ENCODE assay signal across 14 cellular contexts in genomic region chr3:173890091-173890490, GRCh38.
DNase-seq lines count a peak whose midpoint lies in the region; ATAC-seq and TF ChIP-seq lines count a peak whose summit lies in the region.
"Had no signal": no experiment of that assay in that cellular context is flagged by ENCODE, and none has a peak within 500 bp of the region (broad histone marks: within the 10 kb centered on the region; RNA-seq: fewer than 3 reads in every experiment).

No MANE protein-coding gene starts in this region.

- H4K20me1 ChIP-seq in GM23248 (ENCODE audit: insufficient read depth) = no peaks in the 10 kb centered on the region
- no peaks in the 10 kb centered on the region for H4K20me1 ChIP-seq in PC-3 (ENCODE audit: low read length)
- H4K20me1 ChIP-seq in osteoblast (ENCODE audit: insufficient read depth, low read length) = no peaks in the 10 kb centered on the region
- H4K20me1 ChIP-seq: BLaER1 treated with 17β-estradiol and CSF1 and Interleukin-3, amounts not matched to agents 10 nM and 100 nM had no signal

- H3K36me3 ChIP-seq in GM23248 (ENCODE audit: low read depth) = no peaks in the 10 kb centered on the region
- no peaks in the 10 kb centered on the region for H3K36me3 ChIP-seq in PC-3 (ENCODE audit: low read depth, low read length)
- no peaks in the 10 kb centered on the region for H3K36me3 ChIP-seq in osteoblast (ENCODE audit: insufficient read depth, low read length)
- no peaks in the 10 kb centered on the region for H3K36me3 ChIP-seq in left lung
- H3K36me3 ChIP-seq: BLaER1 treated with 17β-estradiol and CSF1 and Interleukin-3, amounts not matched to agents 10 nM and 100 nM; HAP-1 had no signal

- no peak overlapping the region for H2AFZ ChIP-seq in GM23248
- H2AFZ ChIP-seq in PC-3 (ENCODE audit: low read length) = no peak overlapping the region; the same call in 1 of the 2 replicates
- H2AFZ ChIP-seq in osteoblast (ENCODE audit: low read length) = no peak overlapping the region

- H3K9ac ChIP-seq in GM23248 (no peak overlapping the region), PC-3 (ENCODE audit: low read length) (no peak overlapping the region)
- H3K9ac ChIP-seq: BLaER1 treated with 17β-estradiol and CSF1 and Interleukin-3, amounts not matched to agents 10 nM and 100 nM had no signal

- H3K9me3 ChIP-seq in GM23248 (ENCODE audit: low read depth) (no peaks in the 10 kb centered on the region), PC-3 (ENCODE audit: low read length) (no peaks in the 10 kb centered on the region), osteoblast (ENCODE audit: low read depth, low read length) (no peaks in the 10 kb centered on the region), left lung (no peaks in the 10 kb centered on the region)
- H3K9me3 ChIP-seq: BLaER1 treated with 17β-estradiol and CSF1 and Interleukin-3, amounts not matched to agents 10 nM and 100 nM; HAP-1 had no signal

- TF ChIP-seq CTCF in PC-3 (conservative IDR thresholded peaks at IDR 0.05; ENCODE audit: low read depth, low read length) (no peak), osteoblast (IDR thresholded peaks at IDR 0.05; ENCODE audit: extremely low read depth, low read depth, low read length) (no peak), left lung (IDR thresholded peaks at IDR 0.05) (no peak), lower leg skin (IDR thresholded peaks at IDR 0.05) (no peak)

- H3K9me2 ChIP-seq in GM23248 (ENCODE audit: insufficient read depth) (no peaks in the 10 kb centered on the region), PC-3 (replicated peaks; ENCODE audit: low read length) (no peaks in the 10 kb centered on the region)

- intact Hi-C loops in PC-3 (cut with micrococcal nuclease) = no loop called here
- intact Hi-C loops in left lung (cut with DNase I) = no loop called here
- intact Hi-C loops in lower leg skin (cut with DNase I; ENCODE audit: low total_unique reads) = no loop called here

- H3K4me1 ChIP-seq in GM23248 (ENCODE audit: insufficient read depth) = peaks cover 46% of the 10 kb centered on the region
- H3K4me1 ChIP-seq in PC-3 (ENCODE audit: insufficient read depth, low read length) = peaks cover 42% of the 10 kb centered on the region
- H3K4me1 ChIP-seq in osteoblast (ENCODE audit: insufficient read depth, low read length) = peaks cover 27% of the 10 kb centered on the region
- no peaks in the 10 kb centered on the region for H3K4me1 ChIP-seq in left lung
- H3K4me1 ChIP-seq: HAP-1 had no signal

- H3K79me2 ChIP-seq in GM23248 (ENCODE audit: insufficient read depth) (no peaks in the 10 kb centered on the region), PC-3 (ENCODE audit: low read length) (no peaks in the 10 kb centered on the region), osteoblast (ENCODE audit: insufficient read depth, low read length) (no peaks in the 10 kb centered on the region)

- no peak for ATAC-seq in PC-3
- no peak for ATAC-seq in left lung
- ATAC-seq: CD8-positive, alpha-beta T cell had no signal

- in situ Hi-C loops in GM23248 (cut with MboI) = no loop called here

- WGBS in GM23248 (ENCODE audit: low coverage in 1 of 2, low lambda C conversion rate in 2 of 2, missing lambda C conversion rate in 2 of 2), 2 experiments = 79 to 84% methylated on average over 4 of the region's 4 CpGs
- 77 to 80% methylated on average over 4 of the region's 4 CpGs for WGBS in lower leg skin, 2 donors

- H3K4me2 ChIP-seq in GM23248 (ENCODE audit: unreplicated experiment) = no peak overlapping the region
- 0 out of 2 replicates have a peak overlapping the region, but pooled peaks have one; percentile 17 for H3K4me2 ChIP-seq in PC-3 (ENCODE audit: low read length)
- H3K4me2 ChIP-seq in osteoblast (ENCODE audit: insufficient read depth, low read length) = peak overlapping the region; percentile 22
- H3K4me2 ChIP-seq: BLaER1 treated with 17β-estradiol and CSF1 and Interleukin-3, amounts not matched to agents 10 nM and 100 nM had no signal

- no TSS peak for BruUV-seq in PC-3 (replicated peaks; lab: Mats Ljungman, UMichigan)

- CTCF ChIA-PET in PC-3 (lab: Charles Lee) = no interaction called here

- no peak for TF ChIP-seq POLR2A in lower leg skin (IDR thresholded peaks at IDR 0.05)

- H3K4me3 ChIP-seq in GM23248 = no peak overlapping the region
- H3K4me3 ChIP-seq in PC-3 (ENCODE audit: low read length) = no peak overlapping the region
- no peak overlapping the region for H3K4me3 ChIP-seq in osteoblast (ENCODE audit: insufficient read depth, low read length)
- no peak overlapping the region for H3K4me3 ChIP-seq in left lung
- no peak overlapping the region for H3K4me3 ChIP-seq in lower leg skin (ENCODE audit: low read depth, poor library complexity, severe bottlenecking)
- H3K4me3 ChIP-seq: BLaER1 treated with 17β-estradiol and CSF1 and Interleukin-3, amounts not matched to agents 10 nM and 100 nM; HAP-1 had no signal

- H3K27ac ChIP-seq in GM23248 = no peak overlapping the region
- H3K27ac ChIP-seq in PC-3 (ENCODE audit: low read length) = 0 out of 2 replicates have a peak overlapping the region, but pooled peaks have one; percentile 14
- no peak overlapping the region for H3K27ac ChIP-seq in osteoblast (ENCODE audit: low read depth, low read length)
- H3K27ac ChIP-seq in left lung = no peak overlapping the region
- H3K27ac ChIP-seq: BLaER1 treated with 17β-estradiol and CSF1 and Interleukin-3, amounts not matched to agents 10 nM and 100 nM; HL-60 had no signal

- H3K27me3 ChIP-seq in GM23248 (replicated peaks; ENCODE audit: insufficient read depth) = no peaks in the 10 kb centered on the region
- no peaks in the 10 kb centered on the region for H3K27me3 ChIP-seq in PC-3 (ENCODE audit: low read length)
- no peaks in the 10 kb centered on the region for H3K27me3 ChIP-seq in osteoblast (ENCODE audit: insufficient read depth, low read length)
- no peaks in the 10 kb centered on the region for H3K27me3 ChIP-seq in left lung
- H3K27me3 ChIP-seq: BLaER1 treated with 17β-estradiol and CSF1 and Interleukin-3, amounts not matched to agents 10 nM and 100 nM had no signal

- POLR2A ChIA-PET in PC-3 (lab: Charles Lee; ENCODE audit: unreplicated experiment) = interaction anchor here (0.6 kb wide), 1 partner anchor 1812 kb away, joined by 4 read pairs; no protein-coding TSS in a partner anchor

- H3F3A ChIP-seq in GM23248 (ENCODE audit: insufficient read depth) (peaks cover 40% of the 10 kb centered on the region), PC-3 (ENCODE audit: low read length, unreplicated experiment) (peaks cover 5% of the 10 kb centered on the region)

- DNase-seq in COLO829 (ENCODE audit: low spot score) = peak; percentile 70
- DNase-seq in GM23248 = peak; percentile 6
- DNase-seq in PC-3 = no peak
- no peak for DNase-seq in osteoblast (ENCODE audit: insufficient read length, low spot score, missing footprints)
- no peak for DNase-seq in left lung
- DNase-seq in lower leg skin (ENCODE audit: low spot score in 2 of 2) = no peak
- DNase-seq: CD8-positive, alpha-beta T cell; COR-L47; DMS 273 treated with DMSO at 0.1 percent for 48 hours; DMS53; DND-41 had no signal

Comparison
In these comparisons a context has a peak if more than half of its experiments do, and no peak if none do; other contexts are left out.
1. DNase-seq: peak in COLO829 (single experiment) and GM23248 (single experiment); none in PC-3 (single experiment), osteoblast (single experiment), left lung (0 of 2) and lower leg skin (0 of 2).